In genomic region chr12:82406651-82407050, GRCh38 we compare ENCODE assay signal across 22 cellular contexts.
"Had no signal": no experiment of that assay in that cellular context is flagged by ENCODE, and none has a peak within 500 bp of the region (broad histone marks: within the 10 kb centered on the region; RNA-seq: fewer than 3 reads in every experiment).

No MANE protein-coding gene starts in this region.

- H3K9me3 ChIP-seq: esophagus squamous epithelium, gastrocnemius medialis, heart right ventricle, left lung, lower lobe of right lung had no signal

- FAIRE-seq: keratinocyte had no signal

- H3K9me3 Mint-ChIP-seq: naive thymus-derived CD4-positive, alpha-beta T cell had no signal

- H3K27me3 ChIP-seq: dorsolateral prefrontal cortex, esophagus squamous epithelium, gastrocnemius medialis, heart right ventricle, left lung had no signal

- H3K27ac ChIP-seq: dorsolateral prefrontal cortex, epithelial cell of prostate, esophagus squamous epithelium, gastrocnemius medialis, heart right ventricle, left lung, lower lobe of right lung had no signal

- DNase-seq: dorsolateral prefrontal cortex; effector CD4-positive, alpha-beta T cell; effector memory CD4-positive, alpha-beta T cell; erythroblast; esophagus squamous epithelium; foreskin fibroblast; foreskin melanocyte; gastrocnemius medialis; glutamatergic neuron; head of caudate nucleus; heart right ventricle; hippocampal formation; left cardiac atrium; left lung; left ventricle myocardium superior; lower lobe of right lung; mesenchymal stem cell; midbrain; naive thymus-derived CD4-positive, alpha-beta T cell had no signal

- H3K27ac Mint-ChIP-seq: naive thymus-derived CD4-positive, alpha-beta T cell had no signal

- H3K36me3 ChIP-seq: left lung, lower lobe of right lung had no signal

- H3K4me1 ChIP-seq: esophagus squamous epithelium, gastrocnemius medialis, heart right ventricle, left lung, lower lobe of right lung had no signal

- ATAC-seq: esophagus mucosa; gastrocnemius medialis; heart right ventricle; left lung; left ventricle myocardium superior; lower lobe of right lung; naive thymus-derived CD4-positive, alpha-beta T cell had no signal

- H3K27me3 Mint-ChIP-seq: naive thymus-derived CD4-positive, alpha-beta T cell had no signal

- H3K4me3 Mint-ChIP-seq: naive thymus-derived CD4-positive, alpha-beta T cell had no signal

- H3K4me3 ChIP-seq: dorsolateral prefrontal cortex, esophagus squamous epithelium, gastrocnemius medialis, heart right ventricle, left lung, lower lobe of right lung had no signal
